In the genomic region with DNA sequence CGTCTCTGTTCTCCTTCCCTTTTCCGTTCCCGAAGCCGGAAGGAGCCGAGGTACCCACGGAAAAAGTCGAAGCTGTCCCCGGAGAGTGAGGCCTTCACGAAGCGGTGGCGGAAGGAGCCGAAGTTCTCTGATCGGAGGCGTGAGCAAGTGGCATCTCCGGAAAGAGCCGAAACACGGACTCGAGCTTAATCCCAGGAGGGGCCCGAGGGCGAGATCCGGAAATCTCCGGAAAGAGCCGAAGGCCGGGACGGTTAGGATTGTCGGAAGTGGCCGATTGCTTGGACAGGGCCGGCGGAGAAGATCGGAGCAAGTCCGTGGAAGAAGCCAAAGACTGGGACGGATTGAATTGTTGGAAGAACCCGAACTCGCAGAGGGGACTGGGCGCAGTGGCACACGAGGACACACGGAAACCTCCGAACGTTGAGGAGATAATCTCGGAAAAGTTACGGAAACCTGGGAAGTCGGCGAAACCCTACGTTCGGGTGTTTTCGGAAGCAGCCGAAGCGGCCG, we compare ENCODE assay signal across 1 cellular context.
TF ChIP-seq lines count a peak whose summit lies in the region.

No MANE protein-coding gene starts in this region.

TF ChIP-seq in A549, 52 proteins besides CTCF, POLR2A, EP300 and RAD21:
- TF ChIP-seq CHD4 (IDR thresholded peaks at IDR 0.05; ENCODE audit: borderline replicate concordance) (no peak), ESRRA (IDR thresholded peaks at IDR 0.05; ENCODE audit: borderline replicate concordance, low read length) (no peak), ZFP36 (IDR thresholded peaks at IDR 0.05; ENCODE audit: borderline replicate concordance, partially characterized antibody) (no peak), NPAS2 (CRISPR knock-in tag; IDR thresholded peaks at IDR 0.05; ENCODE audit: borderline replicate concordance) (no peak), HDAC2 (IDR thresholded peaks at IDR 0.05) (no peak), MAZ (IDR thresholded peaks at IDR 0.05; ENCODE audit: borderline replicate concordance, low read depth, low read length) (no peak), FOXS1 (CRISPR knock-in tag; IDR thresholded peaks at IDR 0.05) (no peak), NR3C1 (IDR thresholded peaks at IDR 0.05) (no peak), EHF (CRISPR knock-in tag; IDR thresholded peaks at IDR 0.05) (no peak), GATA3 (IDR thresholded peaks at IDR 0.05; ENCODE audit: borderline replicate concordance) (no peak), CBX2 (IDR thresholded peaks at IDR 0.05; ENCODE audit: borderline replicate concordance, low read depth) (no peak), MYC (IDR thresholded peaks at IDR 0.05; ENCODE audit: borderline replicate concordance, low read length) (no peak), ZSCAN20 (CRISPR knock-in tag; IDR thresholded peaks at IDR 0.05) (no peak), JUNB (IDR thresholded peaks at IDR 0.05) (no peak), ZNF302 (CRISPR knock-in tag; IDR thresholded peaks at IDR 0.05) (no peak), MAFK (IDR thresholded peaks at IDR 0.05; ENCODE audit: partially characterized antibody) (no peak)
- TF ChIP-seq, protein P1, sequence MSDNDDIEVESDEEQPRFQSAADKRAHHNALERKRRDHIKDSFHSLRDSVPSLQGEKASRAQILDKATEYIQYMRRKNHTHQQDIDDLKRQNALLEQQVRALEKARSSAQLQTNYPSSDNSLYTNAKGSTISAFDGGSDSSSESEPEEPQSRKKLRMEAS (IDR thresholded peaks at IDR 0.05): no peak
